12 cellular contexts compared by ENCODE assay signal in the genomic region with DNA sequence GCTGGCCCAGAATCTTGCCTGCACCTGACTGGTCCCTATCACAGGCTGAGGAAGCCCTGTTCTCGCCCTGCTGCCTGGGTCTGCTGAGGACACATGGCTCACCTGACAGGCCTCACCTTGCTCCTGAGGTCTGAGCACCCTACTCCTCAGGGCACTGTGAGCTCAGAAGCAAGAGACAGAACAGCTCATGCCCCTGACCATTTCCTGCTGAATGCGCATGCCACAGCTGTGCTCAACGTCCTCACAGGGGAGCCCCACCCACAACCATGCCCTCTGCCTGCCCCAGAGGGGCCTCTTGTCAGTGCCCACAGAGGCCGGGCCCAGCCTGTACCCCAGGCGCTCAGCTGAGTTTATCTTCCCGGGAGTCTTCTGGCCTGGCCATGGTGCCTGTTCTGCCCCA. TPM values are rescaled to one million over a fixed set of nuclear protein-coding genes. Genes with fewer than 3 reads are reported as not detected.
A peak's percentile ranks its signal among the peaks of the same experiment; 100 is the strongest.
DNase-seq lines count a peak whose midpoint lies in the region; ATAC-seq and TF ChIP-seq lines count a peak whose summit lies in the region.
"Had no signal": no experiment of that assay in that cellular context is flagged by ENCODE, and none has a peak within 500 bp of the region (broad histone marks: within the 10 kb centered on the region; RNA-seq: fewer than 3 reads in every experiment).

No MANE protein-coding gene starts in this region.

- DNase-seq in MM.1S: peak; percentile 65
- DNase-seq in activated CD8-positive, alpha-beta T cell treated with anti-CD3 and anti-CD28 coated beads, Interleukin-2, amount 10 ng/mL, durations not matched to agents 7 days and 5 days: peak; percentile 27
- no peak for DNase-seq in naive thymus-derived CD4-positive, alpha-beta T cell
- no peak for DNase-seq in NCI-H1930 (lab: John Stamatoyannopoulos, UW)
- DNase-seq in SW 1271 (lab: John Stamatoyannopoulos, UW): no peak
- DNase-seq: kidney glomerular epithelial cell, NCI-H2171 treated with DMSO at 0.1 percent for 48 hours had no signal

- H3K4me1 ChIP-seq in DOHH2 (ENCODE audit: control insufficient read depth, low read length) (peaks cover 55% of the 10 kb centered on the region), MM.1S (ENCODE audit: low read length) (peaks cover 12% of the 10 kb centered on the region)
- peaks cover 5 to 15% of the 10 kb centered on the region in 2 donors for H3K4me1 ChIP-seq in naive thymus-derived CD4-positive, alpha-beta T cell (ENCODE audit: control insufficient read depth in 2 of 2, insufficient read depth in 2 of 2, low read length in 2 of 2)

- CTCF ChIA-PET in activated CD8-positive, alpha-beta T cell treated with anti-CD3 and anti-CD28 coated beads, Interleukin-2, amount 10 ng/mL, durations not matched to agents 7 days and 5 days (lab: Charles Lee): interaction anchor here (1.3 kb wide), 1 partner anchor 39 kb away, joined by 4 read pairs; no protein-coding TSS in a partner anchor
- CTCF ChIA-PET in naive thymus-derived CD4-positive, alpha-beta T cell (lab: Charles Lee): interaction anchor here (1.9 kb wide), 1 partner anchor 38 kb away, joined by 4 read pairs; the partner anchor contains the start of gene BIK

- H3K27ac ChIP-seq in DOHH2 (ENCODE audit: low read depth, low read length): no peak overlapping the region
- peak overlapping the region; percentile 36; the same call in 1 of the 2 replicates for H3K27ac ChIP-seq in MM.1S (ENCODE audit: low read length)
- no peak overlapping the region for H3K27ac ChIP-seq in naive thymus-derived CD4-positive, alpha-beta T cell (ENCODE audit: low read depth, low read length)
- H3K27ac ChIP-seq: SK-N-MC, thoracic aorta had no signal

- peaks cover 41% of the 10 kb centered on the region for H3K4me1 Mint-ChIP-seq in activated CD8-positive, alpha-beta T cell treated with anti-CD3 and anti-CD28 coated beads, Interleukin-2, amount 10 ng/mL, durations not matched to agents 7 days and 5 days (ENCODE audit: low read depth)
- peaks cover 19 to 45% (median 27%) of the 10 kb centered on the region in 7 donors for H3K4me1 Mint-ChIP-seq in naive thymus-derived CD4-positive, alpha-beta T cell

- intact Hi-C loops in naive thymus-derived CD4-positive, alpha-beta T cell (cut with micrococcal nuclease): no loop called here

- TF ChIP-seq CTCF in DOHH2 (IDR thresholded peaks at IDR 0.05; ENCODE audit: low read depth, low read length, poor library complexity, severe bottlenecking) (no peak), MM.1S (IDR thresholded peaks at IDR 0.05; ENCODE audit: low read length) (no peak)

- no peak overlapping the region for H3K4me3 Mint-ChIP-seq in activated CD8-positive, alpha-beta T cell treated with anti-CD3 and anti-CD28 coated beads, Interleukin-2, amount 10 ng/mL, durations not matched to agents 7 days and 5 days
- peak overlapping the region in 6 of 10 donors; percentile 3 to 71 (median 39) for H3K4me3 Mint-ChIP-seq in naive thymus-derived CD4-positive, alpha-beta T cell

- POLR2A ChIA-PET in activated CD8-positive, alpha-beta T cell treated with anti-CD3 and anti-CD28 coated beads, Interleukin-2, amount 10 ng/mL, durations not matched to agents 7 days and 5 days (lab: Charles Lee): interaction anchor here (0.6 kb wide), 1 partner anchor 493 kb away, joined by 4 read pairs; no protein-coding TSS in a partner anchor
- POLR2A ChIA-PET in naive thymus-derived CD4-positive, alpha-beta T cell (lab: Charles Lee): no interaction called here

- no peaks in the 10 kb centered on the region for H3K27me3 Mint-ChIP-seq in activated CD8-positive, alpha-beta T cell treated with anti-CD3 and anti-CD28 coated beads, Interleukin-2, amount 10 ng/mL, durations not matched to agents 7 days and 5 days (ENCODE audit: low read depth)
- H3K27me3 Mint-ChIP-seq in naive thymus-derived CD4-positive, alpha-beta T cell: no peaks in the 10 kb centered on the region

- H3K4me3 ChIP-seq in DOHH2 (ENCODE audit: low read length): peak overlapping the region; percentile 61; the same call in 1 of the 2 replicates
- H3K4me3 ChIP-seq in MM.1S (ENCODE audit: low read length): no peak overlapping the region
- no peak overlapping the region for H3K4me3 ChIP-seq in naive thymus-derived CD4-positive, alpha-beta T cell (ENCODE audit: low read length)
- H3K4me3 ChIP-seq: SK-N-MC, thoracic aorta had no signal

- H3K9me2 ChIP-seq in DOHH2 (replicated peaks; ENCODE audit: control insufficient read depth, low read length) (no peaks in the 10 kb centered on the region), MM.1S (replicated peaks; ENCODE audit: insufficient read depth, low read length) (no peaks in the 10 kb centered on the region)

- H3K9me3 ChIP-seq in DOHH2 (ENCODE audit: control insufficient read depth, insufficient read depth, low read length) (no peaks in the 10 kb centered on the region), MM.1S (replicated peaks; ENCODE audit: insufficient read depth, low read length) (no peaks in the 10 kb centered on the region)
- no peaks in the 10 kb centered on the region for H3K9me3 ChIP-seq in naive thymus-derived CD4-positive, alpha-beta T cell (ENCODE audit: control insufficient read depth in 2 of 3, low read length in 3 of 3)
- H3K9me3 ChIP-seq: thoracic aorta had no signal

- H3K9ac ChIP-seq in MM.1S (ENCODE audit: low read length): 0 out of 2 replicates have a peak overlapping the region, but pooled peaks have one; percentile 1

- peak overlapping the region; percentile 68 for H3K4me2 ChIP-seq in DOHH2 (ENCODE audit: low read length)
- H3K4me2 ChIP-seq in MM.1S (ENCODE audit: low read depth, low read length): no peak overlapping the region

- H3K36me3 Mint-ChIP-seq in activated CD8-positive, alpha-beta T cell treated with anti-CD3 and anti-CD28 coated beads, Interleukin-2, amount 10 ng/mL, durations not matched to agents 7 days and 5 days (ENCODE audit: low read depth): no peaks in the 10 kb centered on the region
- H3K36me3 Mint-ChIP-seq in naive thymus-derived CD4-positive, alpha-beta T cell: peaks cover 0 to 2% (median 0%) of the 10 kb centered on the region in 5 donors

- H2AFZ ChIP-seq in MM.1S (ENCODE audit: low read length): peak overlapping the region; percentile 47; the same call in 1 of the 2 replicates

- H3K27me3 ChIP-seq in DOHH2 (ENCODE audit: control insufficient read depth, low read length): peaks cover 14% of the 10 kb centered on the region
- H3K27me3 ChIP-seq in MM.1S (replicated peaks; ENCODE audit: insufficient read depth, low read length): no peaks in the 10 kb centered on the region
- H3K27me3 ChIP-seq in naive thymus-derived CD4-positive, alpha-beta T cell (ENCODE audit: control insufficient read depth in 2 of 2, insufficient read depth in 2 of 2, low read length in 2 of 2): no peaks in the 10 kb centered on the region

- no peaks in the 10 kb centered on the region for H3K36me3 ChIP-seq in DOHH2 (ENCODE audit: control insufficient read depth, low read length)
- no peaks in the 10 kb centered on the region for H3K36me3 ChIP-seq in MM.1S (replicated peaks; ENCODE audit: insufficient read depth, low read length)
- peaks cover 0 to 6% (median 0%) of the 10 kb centered on the region in 3 experiments for H3K36me3 ChIP-seq in naive thymus-derived CD4-positive, alpha-beta T cell (ENCODE audit: control insufficient read depth in 2 of 3, insufficient read depth in 3 of 3, low read length in 3 of 3)
- H3K36me3 ChIP-seq: thoracic aorta had no signal

- H4K20me1 ChIP-seq in DOHH2 (ENCODE audit: control insufficient read depth, insufficient read depth, low read depth, low read length) (no peaks in the 10 kb centered on the region), MM.1S (ENCODE audit: insufficient read depth, low read length) (no peaks in the 10 kb centered on the region)

- ATAC-seq in activated CD8-positive, alpha-beta T cell treated with anti-CD3 and anti-CD28 coated beads, Interleukin-2, amount 10 ng/mL, durations not matched to agents 7 days and 5 days: no peak
- ATAC-seq in naive thymus-derived CD4-positive, alpha-beta T cell: peak; percentile 19
- ATAC-seq in GM18873 (IDR thresholded peaks at IDR 0.05; ENCODE audit: low FRiP score, unreplicated experiment) (no peak), GM21576 (IDR thresholded peaks at IDR 0.05; ENCODE audit: unreplicated experiment) (no peak)

- H3F3A ChIP-seq in DOHH2 (ENCODE audit: control insufficient read depth, insufficient read depth) (peaks cover 9% of the 10 kb centered on the region), MM.1S (ENCODE audit: insufficient read depth, low read length) (peaks cover 8% of the 10 kb centered on the region)

- no peaks in the 10 kb centered on the region for H3K79me2 ChIP-seq in DOHH2 (ENCODE audit: control insufficient read depth, low read length)
- peaks cover 4% of the 10 kb centered on the region for H3K79me2 ChIP-seq in MM.1S (ENCODE audit: low read length)

- H3K9me3 Mint-ChIP-seq in activated CD8-positive, alpha-beta T cell treated with anti-CD3 and anti-CD28 coated beads, Interleukin-2, amount 10 ng/mL, durations not matched to agents 7 days and 5 days (ENCODE audit: insufficient read depth): no peaks in the 10 kb centered on the region
- H3K9me3 Mint-ChIP-seq in naive thymus-derived CD4-positive, alpha-beta T cell: no peaks in the 10 kb centered on the region

- peak overlapping the region; percentile 52 for H3K27ac Mint-ChIP-seq in activated CD8-positive, alpha-beta T cell treated with anti-CD3 and anti-CD28 coated beads, Interleukin-2, amount 10 ng/mL, durations not matched to agents 7 days and 5 days
- peak overlapping the region in 6 of 9 donors; percentile 14 to 67 (median 38) for H3K27ac Mint-ChIP-seq in naive thymus-derived CD4-positive, alpha-beta T cell

RNA-seq across cellular contexts. Expression of gene TSPO, which starts 2.8 kb away (rescaled TPM):
- total RNA-seq in activated CD8-positive, alpha-beta T cell treated with anti-CD3 and anti-CD28 coated beads, Interleukin-2, amount 10 ng/mL, durations not matched to agents 7 days and 5 days: 10 to 100 TPM; 90.0 to 91.8 TPM
- 100 to 1,000 TPM in 2 of 5 experiments, 10 to 100 TPM in 3; 56.1 to 190 (median 61.5) TPM for total RNA-seq in naive thymus-derived CD4-positive, alpha-beta T cell
- polyA plus RNA-seq in naive thymus-derived CD4-positive, alpha-beta T cell: 100 to 1,000 TPM; 341 to 357 TPM

RNA-seq across cellular contexts. Expression of gene MCAT, which starts 5.4 kb away (rescaled TPM):
- 10 to 100 TPM; 10.9 to 11.6 TPM for total RNA-seq in activated CD8-positive, alpha-beta T cell treated with anti-CD3 and anti-CD28 coated beads, Interleukin-2, amount 10 ng/mL, durations not matched to agents 7 days and 5 days
- total RNA-seq in naive thymus-derived CD4-positive, alpha-beta T cell: 10 to 100 TPM in 3 of 5 experiments, 1 to 10 TPM in 2; 7.1 to 17.9 (median 10.5) TPM
- 10 to 100 TPM in 1 of 2 donors, 1 to 10 TPM in 1; 8.9 to 11.7 TPM for polyA plus RNA-seq in naive thymus-derived CD4-positive, alpha-beta T cell

RNA-seq across cellular contexts. Expression of gene BIK, which starts 38.0 kb away (rescaled TPM):
- 1 to 10 TPM; 1.7 to 2.0 TPM for total RNA-seq in activated CD8-positive, alpha-beta T cell treated with anti-CD3 and anti-CD28 coated beads, Interleukin-2, amount 10 ng/mL, durations not matched to agents 7 days and 5 days
- total RNA-seq in naive thymus-derived CD4-positive, alpha-beta T cell: 1 to 10 TPM; 1.1 to 2.6 (median 1.4) TPM
- 1 to 10 TPM; 2.2 to 4.3 TPM for polyA plus RNA-seq in naive thymus-derived CD4-positive, alpha-beta T cell
- total RNA-seq: thoracic aorta had no signal

RNA-seq across cellular contexts. Expression of gene TTLL12, which starts 38.4 kb away (rescaled TPM):
- 10 to 100 TPM; 49.3 to 52.9 TPM for total RNA-seq in activated CD8-positive, alpha-beta T cell treated with anti-CD3 and anti-CD28 coated beads, Interleukin-2, amount 10 ng/mL, durations not matched to agents 7 days and 5 days
- total RNA-seq in naive thymus-derived CD4-positive, alpha-beta T cell: 10 to 100 TPM; 15.6 to 43.7 (median 29.6) TPM
- polyA plus RNA-seq in naive thymus-derived CD4-positive, alpha-beta T cell: 10 to 100 TPM; 15.6 to 28.2 TPM

RNA-seq across cellular contexts. Expression of gene TTLL1, which starts 59.4 kb away (rescaled TPM):
- total RNA-seq in activated CD8-positive, alpha-beta T cell treated with anti-CD3 and anti-CD28 coated beads, Interleukin-2, amount 10 ng/mL, durations not matched to agents 7 days and 5 days: 1 to 10 TPM; 8.0 to 8.7 TPM
- total RNA-seq in naive thymus-derived CD4-positive, alpha-beta T cell: 1 to 10 TPM; 4.6 to 7.7 (median 6.9) TPM
- polyA plus RNA-seq in naive thymus-derived CD4-positive, alpha-beta T cell: 10 to 100 TPM; 10.6 to 16.1 TPM

Comparison
In these comparisons a context has a peak if more than half of its experiments do, and no peak if none do; other contexts are left out.
1. DNase-seq: peak in MM.1S (single experiment) and activated CD8-positive, alpha-beta T cell treated with anti-CD3 and anti-CD28 coated beads, Interleukin-2, amount 10 ng/mL, durations not matched to agents 7 days and 5 days (single experiment); none in naive thymus-derived CD4-positive, alpha-beta T cell (0 of 9), NCI-H1930 (0 of 2) and SW 1271 (0 of 2).